In the genomic region with DNA sequence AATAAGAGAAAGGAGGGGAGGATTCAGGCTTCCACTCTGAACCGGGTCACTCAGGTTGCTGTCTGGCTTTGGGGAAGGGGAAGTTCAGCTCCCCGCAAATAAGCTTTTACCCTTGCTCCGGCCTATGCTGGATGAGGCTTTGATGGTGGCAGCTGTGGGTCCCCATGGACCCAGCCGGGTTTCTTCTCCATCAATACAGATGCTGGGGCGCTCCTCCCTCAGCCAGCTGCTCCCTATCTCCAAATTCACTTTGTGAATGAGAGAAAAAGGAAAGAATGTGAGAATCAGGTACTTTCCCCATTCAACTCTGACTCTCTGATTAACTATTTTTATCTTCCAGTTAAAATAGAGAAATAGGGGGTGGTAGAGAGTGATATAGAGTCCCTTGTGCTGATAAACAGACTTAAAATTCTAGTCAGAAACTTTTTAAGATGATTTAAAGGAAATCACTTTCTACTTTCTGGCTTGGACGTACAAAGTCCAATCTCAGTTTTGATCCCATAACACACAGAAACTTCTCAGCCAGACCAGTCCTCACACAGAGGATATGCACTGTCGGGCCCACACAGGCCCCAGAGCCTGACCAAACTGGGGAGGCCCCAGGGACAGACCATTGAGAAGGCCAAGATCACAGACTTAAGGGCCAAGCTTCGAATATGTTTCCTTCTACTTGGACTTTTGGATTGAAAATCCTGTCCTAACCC, we compare ENCODE assay signal across 1 cellular context.
TF ChIP-seq lines count a peak whose summit lies in the region.

No MANE protein-coding gene starts in this region.

TF ChIP-seq in SK-N-SH, 30 proteins besides CTCF, POLR2A, EP300 and RAD21 (continued from another document):
- TF ChIP-seq, protein P1, sequence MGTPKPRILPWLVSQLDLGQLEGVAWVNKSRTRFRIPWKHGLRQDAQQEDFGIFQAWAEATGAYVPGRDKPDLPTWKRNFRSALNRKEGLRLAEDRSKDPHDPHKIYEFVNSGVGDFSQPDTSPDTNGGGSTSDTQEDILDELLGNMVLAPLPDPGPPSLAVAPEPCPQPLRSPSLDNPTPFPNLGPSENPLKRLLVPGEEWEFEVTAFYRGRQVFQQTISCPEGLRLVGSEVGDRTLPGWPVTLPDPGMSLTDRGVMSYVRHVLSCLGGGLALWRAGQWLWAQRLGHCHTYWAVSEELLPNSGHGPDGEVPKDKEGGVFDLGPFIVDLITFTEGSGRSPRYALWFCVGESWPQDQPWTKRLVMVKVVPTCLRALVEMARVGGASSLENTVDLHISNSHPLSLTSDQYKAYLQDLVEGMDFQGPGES (IDR thresholded peaks at IDR 0.05; ENCODE audit: low read depth, low read length): no peak
- no peak for TF ChIP-seq RCOR1 (IDR thresholded peaks at IDR 0.05; ENCODE audit: low read length)
- TF ChIP-seq, protein P2, sequence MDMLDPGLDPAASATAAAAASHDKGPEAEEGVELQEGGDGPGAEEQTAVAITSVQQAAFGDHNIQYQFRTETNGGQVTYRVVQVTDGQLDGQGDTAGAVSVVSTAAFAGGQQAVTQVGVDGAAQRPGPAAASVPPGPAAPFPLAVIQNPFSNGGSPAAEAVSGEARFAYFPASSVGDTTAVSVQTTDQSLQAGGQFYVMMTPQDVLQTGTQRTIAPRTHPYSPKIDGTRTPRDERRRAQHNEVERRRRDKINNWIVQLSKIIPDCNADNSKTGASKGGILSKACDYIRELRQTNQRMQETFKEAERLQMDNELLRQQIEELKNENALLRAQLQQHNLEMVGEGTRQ (IDR thresholded peaks at IDR 0.05; ENCODE audit: borderline replicate concordance, low read depth, low read length): no peak
- no peak for TF ChIP-seq FOSL2 (IDR thresholded peaks at IDR 0.05; ENCODE audit: borderline replicate concordance, low read depth)
- TF ChIP-seq, protein P3, sequence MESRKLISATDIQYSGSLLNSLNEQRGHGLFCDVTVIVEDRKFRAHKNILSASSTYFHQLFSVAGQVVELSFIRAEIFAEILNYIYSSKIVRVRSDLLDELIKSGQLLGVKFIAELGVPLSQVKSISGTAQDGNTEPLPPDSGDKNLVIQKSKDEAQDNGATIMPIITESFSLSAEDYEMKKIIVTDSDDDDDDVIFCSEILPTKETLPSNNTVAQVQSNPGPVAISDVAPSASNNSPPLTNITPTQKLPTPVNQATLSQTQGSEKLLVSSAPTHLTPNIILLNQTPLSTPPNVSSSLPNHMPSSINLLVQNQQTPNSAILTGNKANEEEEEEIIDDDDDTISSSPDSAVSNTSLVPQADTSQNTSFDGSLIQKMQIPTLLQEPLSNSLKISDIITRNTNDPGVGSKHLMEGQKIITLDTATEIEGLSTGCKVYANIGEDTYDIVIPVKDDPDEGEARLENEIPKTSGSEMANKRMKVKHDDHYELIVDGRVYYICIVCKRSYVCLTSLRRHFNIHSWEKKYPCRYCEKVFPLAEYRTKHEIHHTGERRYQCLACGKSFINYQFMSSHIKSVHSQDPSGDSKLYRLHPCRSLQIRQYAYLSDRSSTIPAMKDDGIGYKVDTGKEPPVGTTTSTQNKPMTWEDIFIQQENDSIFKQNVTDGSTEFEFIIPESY (IDR thresholded peaks at IDR 0.05; ENCODE audit: borderline replicate concordance, low read depth): no peak
- TF ChIP-seq RFX5 (IDR thresholded peaks at IDR 0.05; ENCODE audit: low read length): no peak
- no peak for TF ChIP-seq SIN3A (IDR thresholded peaks at IDR 0.05; ENCODE audit: borderline replicate concordance, low read depth, low read length)
- no peak for TF ChIP-seq GATA2 (CRISPR knock-in tag; IDR thresholded peaks at IDR 0.05)
- no peak for TF ChIP-seq TAF1 (IDR thresholded peaks at IDR 0.05; ENCODE audit: borderline replicate concordance, low read depth, low read length)
